ENCODE assay signal across 28 cellular contexts in the genomic region with DNA sequence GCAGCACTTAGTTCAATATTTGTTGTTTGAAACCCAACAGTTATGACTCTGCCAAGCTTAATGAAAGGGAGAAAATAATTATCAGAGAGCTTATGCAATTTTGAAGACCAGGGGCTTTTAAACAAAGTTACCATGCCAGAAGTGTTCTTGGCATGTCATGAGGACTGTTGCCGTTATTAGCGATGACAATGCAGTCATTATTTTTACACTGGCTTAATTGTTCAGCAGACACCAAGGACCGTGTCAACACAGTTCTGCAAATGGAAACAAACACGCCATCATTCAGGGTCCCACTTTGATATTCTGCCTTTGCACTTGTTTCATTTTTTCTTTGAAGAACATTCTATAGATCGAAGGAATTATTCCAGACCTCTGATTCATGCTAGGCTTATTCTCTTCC.
DNase-seq lines count a peak whose midpoint lies in the region; ATAC-seq and TF ChIP-seq lines count a peak whose summit lies in the region.
"Had no signal": no experiment of that assay in that cellular context is flagged by ENCODE, and none has a peak within 500 bp of the region (broad histone marks: within the 10 kb centered on the region; RNA-seq: fewer than 3 reads in every experiment).

No MANE protein-coding gene starts in this region.

- no peaks in the 10 kb centered on the region for H3K9me3 Mint-ChIP-seq in Caco-2 (ENCODE audit: unreplicated experiment)
- H3K9me3 Mint-ChIP-seq: CD8-positive, alpha-beta T cell had no signal

- H3K4me3 ChIP-seq in Caco-2 (ENCODE audit: low read depth, low read length) = no peak overlapping the region
- H3K4me3 ChIP-seq: A549, GM12878, SJCRH30 had no signal

- H3K4me3 Mint-ChIP-seq in Caco-2 (ENCODE audit: unreplicated experiment) = no peak overlapping the region
- H3K4me3 Mint-ChIP-seq: CD8-positive, alpha-beta T cell had no signal

- peaks cover 33% of the 10 kb centered on the region for H3K4me1 ChIP-seq in Caco-2
- H3K4me1 ChIP-seq: A549 had no signal

- peak overlapping the region; percentile 97 for H3K27ac ChIP-seq in angular gyrus (ENCODE audit: low read depth, low read length)
- H3K27ac ChIP-seq: A549, SJCRH30 had no signal

- H3K9me3 ChIP-seq in Caco-2 = no peaks in the 10 kb centered on the region
- H3K9me3 ChIP-seq: A549, SJCRH30 had no signal

- no peaks in the 10 kb centered on the region for H3K27me3 Mint-ChIP-seq in Caco-2 (ENCODE audit: insufficient read depth, unreplicated experiment)

- no peak for ATAC-seq in HG02938 (IDR thresholded peaks at IDR 0.05; ENCODE audit: unreplicated experiment)
- ATAC-seq in HG03442 (IDR thresholded peaks at IDR 0.05; ENCODE audit: unreplicated experiment) = no peak
- ATAC-seq: A549; CD8-positive, alpha-beta T cell; GM12878; HCT116; HepG2; PC-3; SK-N-SH treated with all-trans-retinoic acid at 6 μM for 48 hours had no signal

- no peaks in the 10 kb centered on the region for H3K36me3 Mint-ChIP-seq in Caco-2 (ENCODE audit: insufficient read depth, unreplicated experiment)
- H3K36me3 Mint-ChIP-seq: CD8-positive, alpha-beta T cell had no signal

- intact Hi-C loops in Caco-2 (cut with micrococcal nuclease; ENCODE audit: unreplicated experiment) = no loop called here

- no TSS peak for BruUV-seq in Caco-2 (replicated peaks; lab: Mats Ljungman, UMichigan)

- CTCF ChIA-PET in Caco-2 (lab: Charles Lee) = interaction anchor here (0.7 kb wide), 1 partner anchor 1318 kb away, joined by 3 read pairs; no protein-coding TSS in a partner anchor

- no peak for TF ChIP-seq CTCF in Caco-2 (IDR thresholded peaks at IDR 0.05; ENCODE audit: insufficient read depth in 1 of 2, low read depth in 1 of 2, low read length in 1 of 2, severe bottlenecking in 1 of 2, unreplicated experiment in 1 of 2)

- H3K27ac Mint-ChIP-seq in Caco-2 (ENCODE audit: unreplicated experiment) = peak overlapping the region; percentile 81
- H3K27ac Mint-ChIP-seq: CD8-positive, alpha-beta T cell had no signal

- H3K4me1 Mint-ChIP-seq in Caco-2 (ENCODE audit: low read depth, unreplicated experiment) = peaks cover 16% of the 10 kb centered on the region

- POLR2A ChIA-PET in Caco-2 (lab: Charles Lee) = no interaction called here

- H3K27me3 ChIP-seq in Caco-2 (replicated peaks; ENCODE audit: control insufficient read depth, insufficient read depth, low read length) = no peaks in the 10 kb centered on the region
- H3K27me3 ChIP-seq: SJCRH30 had no signal

- DNase-seq in Caco-2 = no peak
- DNase-seq in hippocampal formation (lab: John Stamatoyannopoulos, UW) = peak; percentile 17 to 54
- peak; percentile 65 for DNase-seq in putamen (ENCODE audit: low spot score)
- DNase-seq in NCI-H82 (lab: John Stamatoyannopoulos, UW) = no peak
- DNase-seq: AML-193; CD8-positive, alpha-beta T cell; DMS 273 treated with DMSO at 0.1 percent for 48 hours; DMS79; EL; GDM1; Karpas-422; NCI-H1092; NCI-H1436 treated with DMSO at 0.1 percent for 48 hours; NCI-H187 treated with DMSO at 0.1 percent for 48 hours; NCI-H2171 treated with DMSO at 0.1 percent for 48 hours; NCI-H345; NCI-H510A treated with DMSO at 0.1 percent for 48 hours; NK-92 treated with Interleukin-12 subunit alpha and Interleukin-12 subunit beta, amount 100 ng/mL, for 24 hours; PC-3; SJCRH30 had no signal

- H3K36me3 ChIP-seq in Caco-2 (ENCODE audit: control insufficient read depth, insufficient read depth, low read length) = no peaks in the 10 kb centered on the region
- H3K36me3 ChIP-seq: SJCRH30 had no signal

Comparison
In these comparisons a context has a peak if more than half of its experiments do, and no peak if none do; other contexts are left out.
1. DNase-seq: peak in hippocampal formation (2 of 2) and putamen (single experiment); none in Caco-2 (0 of 2) and NCI-H82 (single experiment).